11 cellular contexts compared by ENCODE assay signal in the genomic region with DNA sequence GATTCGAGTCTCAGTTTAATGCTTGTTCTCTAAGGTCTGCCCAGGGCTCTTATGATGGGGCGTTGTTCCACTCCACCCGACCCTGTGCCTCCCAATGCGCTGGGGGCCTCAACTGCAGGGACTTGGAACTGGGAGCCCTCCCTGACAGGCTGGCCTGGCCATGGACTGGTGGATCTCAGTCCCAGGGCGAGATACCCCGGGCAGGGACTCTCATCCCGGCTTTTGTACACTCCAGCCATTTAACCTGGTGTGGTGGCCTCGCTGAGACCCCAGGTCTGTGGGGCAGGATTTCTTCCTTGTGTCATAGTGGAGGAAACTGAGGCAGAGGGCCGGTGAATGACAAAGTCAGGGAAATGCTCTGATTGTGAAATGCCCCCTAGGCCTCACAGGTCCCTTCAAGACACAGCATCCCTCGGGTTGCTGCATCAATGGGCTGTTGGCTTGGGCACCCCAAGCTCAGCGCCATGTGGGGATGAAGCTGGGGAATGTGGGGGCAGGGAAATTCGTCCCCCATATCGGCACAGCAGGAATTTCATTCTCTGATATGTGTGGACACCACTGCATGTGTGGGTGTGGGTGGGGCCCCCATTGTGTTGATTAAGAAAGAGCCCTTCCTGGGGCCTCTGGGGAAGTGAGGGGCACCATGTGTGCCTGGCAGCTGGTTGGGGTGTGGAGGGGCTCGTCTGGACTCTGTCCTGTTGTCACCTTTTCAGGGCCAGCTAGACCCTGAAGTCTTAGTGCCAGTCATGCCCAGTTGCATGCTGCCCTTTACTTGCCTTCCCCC. TPM values are rescaled to one million over a fixed set of nuclear protein-coding genes. Genes with fewer than 3 reads are reported as not detected.
DNase-seq lines count a peak whose midpoint lies in the region; ATAC-seq lines count a peak whose summit lies in the region.
"Had no signal": no experiment of that assay in that cellular context is flagged by ENCODE, and none has a peak within 500 bp of the region (broad histone marks: within the 10 kb centered on the region; RNA-seq: fewer than 3 reads in every experiment).

No MANE protein-coding gene starts in this region.

- intact Hi-C loops in activated T-helper 2 cell treated with anti-CD3 and anti-CD28 coated beads, Interferon-gamma antibody, Interleukin-2, Interleukin-4, amounts not matched to agents 10 μg/mL and 5 μg/mL and 100 μg/mL, durations not matched to agents 14 hours and 24 hours and 36 hours (cut with micrococcal nuclease) = loop anchor here (5.0 kb wide), 1 partner anchor 244 kb away; no protein-coding TSS in a partner anchor

- WGBS in mesenchymal stem cell = 95% methylated on average over 13 of the region's 14 CpGs

- H3K27ac ChIP-seq in mesenchymal stem cell (ENCODE audit: low read length, poor library complexity, severe bottlenecking) = no peak overlapping the region
- H3K27ac ChIP-seq: cardiac muscle cell had no signal

- H3K14ac ChIP-seq in mesenchymal stem cell (ENCODE audit: low read length in 2 of 2) = no peak overlapping the region

- no peak overlapping the region for H3K4ac ChIP-seq in mesenchymal stem cell (ENCODE audit: low read depth in 1 of 2, low read length in 2 of 2)

- peaks cover 0 to 5% of the 10 kb centered on the region in 2 experiments for H3K36me3 ChIP-seq in mesenchymal stem cell (ENCODE audit: control insufficient read depth in 1 of 2, insufficient read depth in 2 of 2, low read depth in 1 of 2, low read length in 2 of 2)
- H3K36me3 ChIP-seq: cardiac muscle cell, esophagus muscularis mucosa, thoracic aorta had no signal

- H2BK120ac ChIP-seq in mesenchymal stem cell (ENCODE audit: low read depth, low read length) = no peak overlapping the region

- no peak overlapping the region for H2AFZ ChIP-seq in mesenchymal stem cell (ENCODE audit: low read depth, low read length)

- peaks cover 1% of the 10 kb centered on the region for H3K27me3 Mint-ChIP-seq in activated T-cell treated with anti-CD3 and anti-CD28 coated beads, Interleukin-2, amount 50 U/mL, for 4 hours (ENCODE audit: low read depth)
- peaks cover 4% of the 10 kb centered on the region for H3K27me3 Mint-ChIP-seq in activated T-helper 2 cell treated with anti-CD3 and anti-CD28 coated beads, Interferon-gamma antibody, Interleukin-2, Interleukin-4, amounts not matched to agents 10 μg/mL and 5 μg/mL and 100 μg/mL, durations not matched to agents 14 hours and 24 hours and 36 hours (ENCODE audit: low read depth)
- peaks cover 4 to 6% of the 10 kb centered on the region in 2 donors for H3K27me3 Mint-ChIP-seq in stimulated activated naive B cell treated with anti-CD40 and anti-IgM and Interleukin-4, amounts not matched to agents 10 μg/mL and 1 μg/mL and 100 μg/mL, for 72 hours

- ATAC-seq in activated T-cell treated with anti-CD3 and anti-CD28 coated beads, Interleukin-2, amount 50 U/mL, for 4 hours = no peak
- no peak for ATAC-seq in stimulated activated naive B cell treated with anti-CD40 and anti-IgM and Interleukin-4, amounts not matched to agents 10 μg/mL and 1 μg/mL and 100 μg/mL, for 72 hours (replicated peaks)
- ATAC-seq in GM21360 (IDR thresholded peaks at IDR 0.05; ENCODE audit: unreplicated experiment) = no peak

- peaks cover 5% of the 10 kb centered on the region for H3K4me1 Mint-ChIP-seq in activated T-cell treated with anti-CD3 and anti-CD28 coated beads, Interleukin-2, amount 50 U/mL, for 4 hours (ENCODE audit: low read depth)
- H3K4me1 Mint-ChIP-seq in activated T-helper 2 cell treated with anti-CD3 and anti-CD28 coated beads, Interferon-gamma antibody, Interleukin-2, Interleukin-4, amounts not matched to agents 10 μg/mL and 5 μg/mL and 100 μg/mL, durations not matched to agents 14 hours and 24 hours and 36 hours (ENCODE audit: low read depth) = peaks cover 4% of the 10 kb centered on the region
- peaks cover 9 to 17% of the 10 kb centered on the region in 2 donors for H3K4me1 Mint-ChIP-seq in stimulated activated naive B cell treated with anti-CD40 and anti-IgM and Interleukin-4, amounts not matched to agents 10 μg/mL and 1 μg/mL and 100 μg/mL, for 72 hours

- no peak for DNase-seq in activated T-cell treated with anti-CD3 and anti-CD28 coated beads, Interleukin-2, amount 50 U/mL, for 4 hours
- no peak for DNase-seq in activated T-cell treated with anti-CD3 and anti-CD28 coated beads, Interleukin-2, amount 50 U/mL, for 48 hours
- DNase-seq in activated T-helper 2 cell treated with anti-CD3 and anti-CD28 coated beads, Interferon-gamma antibody, Interleukin-2, Interleukin-4, amounts not matched to agents 10 μg/mL and 5 μg/mL and 100 μg/mL, durations not matched to agents 14 hours and 24 hours and 36 hours (ENCODE audit: low spot score) = no peak
- DNase-seq in mesenchymal stem cell (no peak), middle frontal gyrus (ENCODE audit: extremely low spot score, low spot score) (no peak)
- no peak for DNase-seq in stimulated activated naive B cell treated with anti-CD40 and anti-IgM and Interleukin-4, amounts not matched to agents 10 μg/mL and 1 μg/mL and 100 μg/mL, for 72 hours
- no peak for DNase-seq in stimulated activated CD4-positive, alpha-beta T cell treated with anti-CD3 and anti-CD28 coated beads, Interleukin-15, amount 100 ng/mL, for 24 hours

- H3K27ac Mint-ChIP-seq in activated T-helper 2 cell treated with anti-CD3 and anti-CD28 coated beads, Interferon-gamma antibody, Interleukin-2, Interleukin-4, amounts not matched to agents 10 μg/mL and 5 μg/mL and 100 μg/mL, durations not matched to agents 14 hours and 24 hours and 36 hours = peak overlapping the region; percentile 42
- H3K27ac Mint-ChIP-seq in stimulated activated naive B cell treated with anti-CD40 and anti-IgM and Interleukin-4, amounts not matched to agents 10 μg/mL and 1 μg/mL and 100 μg/mL, for 72 hours = no peak overlapping the region

- H4K8ac ChIP-seq in mesenchymal stem cell (ENCODE audit: low read length) = peak overlapping the region; percentile 84

- H3K4me3 Mint-ChIP-seq in activated T-cell treated with anti-CD3 and anti-CD28 coated beads, Interleukin-2, amount 50 U/mL, for 4 hours = peak overlapping the region; percentile 62
- H3K4me3 Mint-ChIP-seq in activated T-helper 2 cell treated with anti-CD3 and anti-CD28 coated beads, Interferon-gamma antibody, Interleukin-2, Interleukin-4, amounts not matched to agents 10 μg/mL and 5 μg/mL and 100 μg/mL, durations not matched to agents 14 hours and 24 hours and 36 hours (ENCODE audit: low read depth) = peak overlapping the region; percentile 49
- peak overlapping the region; percentile 39 to 79 for H3K4me3 Mint-ChIP-seq in stimulated activated naive B cell treated with anti-CD40 and anti-IgM and Interleukin-4, amounts not matched to agents 10 μg/mL and 1 μg/mL and 100 μg/mL, for 72 hours

- H3K23ac ChIP-seq in mesenchymal stem cell (ENCODE audit: low read length in 2 of 2) = no peak overlapping the region

- H3K4me1 ChIP-seq in mesenchymal stem cell (ENCODE audit: control insufficient read depth, insufficient read depth, low read depth, low read length) = peaks cover 14% of the 10 kb centered on the region

- no peaks in the 10 kb centered on the region for H3K36me3 Mint-ChIP-seq in activated T-cell treated with anti-CD3 and anti-CD28 coated beads, Interleukin-2, amount 50 U/mL, for 4 hours (ENCODE audit: insufficient read depth)
- H3K36me3 Mint-ChIP-seq in activated T-helper 2 cell treated with anti-CD3 and anti-CD28 coated beads, Interferon-gamma antibody, Interleukin-2, Interleukin-4, amounts not matched to agents 10 μg/mL and 5 μg/mL and 100 μg/mL, durations not matched to agents 14 hours and 24 hours and 36 hours (ENCODE audit: low read depth) = no peaks in the 10 kb centered on the region
- H3K36me3 Mint-ChIP-seq in stimulated activated naive B cell treated with anti-CD40 and anti-IgM and Interleukin-4, amounts not matched to agents 10 μg/mL and 1 μg/mL and 100 μg/mL, for 72 hours = no peaks in the 10 kb centered on the region

- no peaks in the 10 kb centered on the region for H3K27me3 ChIP-seq in mesenchymal stem cell (ENCODE audit: control insufficient read depth in 1 of 2, insufficient read depth in 1 of 2, low read length in 2 of 2)
- H3K27me3 ChIP-seq: esophagus muscularis mucosa had no signal

- H3K4me3 ChIP-seq in mesenchymal stem cell (ENCODE audit: insufficient read depth in 1 of 2, low read depth in 1 of 2, low read length in 2 of 2) = no peak overlapping the region
- H3K4me3 ChIP-seq: cardiac muscle cell had no signal

- H2BK5ac ChIP-seq in mesenchymal stem cell (ENCODE audit: low read depth, low read length, poor library complexity, severe bottlenecking) = no peak overlapping the region

- peak overlapping the region in 1 of 2 experiments; percentile 44 for H3K18ac ChIP-seq in mesenchymal stem cell (ENCODE audit: low read depth in 1 of 2, low read length in 2 of 2)

- H3K9me3 ChIP-seq in mesenchymal stem cell (ENCODE audit: control insufficient read depth, low read length) = no peaks in the 10 kb centered on the region
- H3K9me3 ChIP-seq: esophagus muscularis mucosa, thoracic aorta had no signal

- H3K9ac ChIP-seq in mesenchymal stem cell (ENCODE audit: low read length) = no peak overlapping the region

- H3K4me2 ChIP-seq in mesenchymal stem cell (ENCODE audit: low read length, poor library complexity, severe bottlenecking) = no peak overlapping the region

- H4K91ac ChIP-seq in mesenchymal stem cell (ENCODE audit: low read length) = no peak overlapping the region

- peak overlapping the region; percentile 31 for H2AK5ac ChIP-seq in mesenchymal stem cell (ENCODE audit: low read length, severe bottlenecking)

- H2BK12ac ChIP-seq in mesenchymal stem cell (ENCODE audit: low read length in 2 of 2) = peak overlapping the region; percentile 39 to 49

- H3K79me1 ChIP-seq in mesenchymal stem cell (replicated peaks; ENCODE audit: low read length, poor library complexity, severe bottlenecking) = peaks cover 10% of the 10 kb centered on the region

- peak overlapping the region; percentile 44 for H2BK15ac ChIP-seq in mesenchymal stem cell (ENCODE audit: low read depth, poor library complexity, severe bottlenecking)

- no peaks in the 10 kb centered on the region for H3K9me3 Mint-ChIP-seq in activated T-cell treated with anti-CD3 and anti-CD28 coated beads, Interleukin-2, amount 50 U/mL, for 4 hours
- no peaks in the 10 kb centered on the region for H3K9me3 Mint-ChIP-seq in activated T-helper 2 cell treated with anti-CD3 and anti-CD28 coated beads, Interferon-gamma antibody, Interleukin-2, Interleukin-4, amounts not matched to agents 10 μg/mL and 5 μg/mL and 100 μg/mL, durations not matched to agents 14 hours and 24 hours and 36 hours
- H3K9me3 Mint-ChIP-seq in stimulated activated naive B cell treated with anti-CD40 and anti-IgM and Interleukin-4, amounts not matched to agents 10 μg/mL and 1 μg/mL and 100 μg/mL, for 72 hours = no peaks in the 10 kb centered on the region

RNA-seq across cellular contexts. Expression of a gene that starts 19.9 kb away (rescaled TPM):
- total RNA-seq in activated T-cell treated with anti-CD3 and anti-CD28 coated beads, Interleukin-2, amount 50 U/mL, for 4 hours = 1 to 10 TPM; 8.0 to 9.6 (median 9.1) TPM
- total RNA-seq in activated T-helper 2 cell treated with anti-CD3 and anti-CD28 coated beads, Interferon-gamma antibody, Interleukin-2, Interleukin-4, amounts not matched to agents 10 μg/mL and 5 μg/mL and 100 μg/mL, durations not matched to agents 14 hours and 24 hours and 36 hours = 5.1 and 5.7 TPM in 2 replicates
- 3.0 TPM for polyA plus RNA-seq in mesenchymal stem cell (2013, experiment 1 of 2)
- polyA plus RNA-seq in mesenchymal stem cell (2013, experiment 2 of 2) = 3.0 TPM
